ENCODE assay signal across 8 cellular contexts in the genomic region with DNA sequence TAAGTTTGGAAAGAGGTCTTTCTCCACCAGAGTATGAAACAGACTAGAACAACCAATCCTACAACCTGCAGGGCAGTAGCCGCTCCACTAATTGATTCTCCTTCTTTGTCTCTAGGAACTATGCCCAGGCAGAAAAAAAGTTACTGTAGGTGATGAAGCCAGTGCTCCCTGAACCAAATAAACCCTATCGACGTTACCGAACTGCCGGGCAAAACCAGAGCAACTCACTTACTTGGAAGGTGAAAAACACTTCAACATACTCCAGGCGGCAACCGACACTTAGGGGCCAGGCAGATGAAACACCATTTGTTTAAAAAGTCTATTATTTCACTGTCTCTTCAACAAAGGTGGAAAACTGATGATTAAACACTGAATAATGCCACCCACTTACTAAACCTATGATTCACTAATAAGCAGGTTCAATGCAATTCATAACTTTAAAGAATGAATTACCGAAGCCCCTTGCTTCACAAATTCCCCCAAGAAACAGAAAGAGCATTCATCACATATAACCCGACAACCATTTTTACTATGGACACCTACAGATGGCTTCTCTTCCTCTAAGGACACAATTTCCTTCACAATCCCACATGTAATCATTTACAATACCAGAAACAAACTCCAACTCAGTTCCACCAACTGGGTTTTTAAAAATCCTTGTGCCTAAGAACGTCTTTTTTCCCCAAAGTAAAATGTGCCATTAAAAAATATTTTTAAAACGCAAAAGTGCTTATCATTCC. TPM values are rescaled to one million over a fixed set of nuclear protein-coding genes. Genes with fewer than 3 reads are reported as not detected.
DNase-seq lines count a peak whose midpoint lies in the region; ATAC-seq and TF ChIP-seq lines count a peak whose summit lies in the region.

No MANE protein-coding gene starts in this region.

- H3K9me3 ChIP-seq in HUES64 (ENCODE audit: insufficient read depth, low read depth, low read length): no peaks in the 10 kb centered on the region

- H3K4me1 ChIP-seq in HUES64 (ENCODE audit: insufficient read depth, low read length): peaks cover 54% of the 10 kb centered on the region

- H3K36me3 ChIP-seq in HUES64 (ENCODE audit: insufficient read depth, low read length): no peaks in the 10 kb centered on the region

- DNase-seq in AG10803 (ENCODE audit: low read depth) (no peak), fibroblast of villous mesenchyme (ENCODE audit: low read depth) (peak; percentile 36), retina (peak; percentile 48), GM13976 (ENCODE audit: low spot score) (no peak), CD1c-positive myeloid dendritic cell (ENCODE audit: extremely low spot score) (no peak)
- peak; percentile 34 for DNase-seq in activated CD8-positive, alpha-beta memory T cell treated with anti-CD3 and anti-CD28 coated beads, Interleukin-2, amount 50 U/mL, for 4 hours

- in situ Hi-C loops in GM13976 (cut with MboI; ENCODE audit: low sequenced_read_pairs, unreplicated experiment): no loop called here

- peak overlapping the region; percentile 79 for H3K9ac ChIP-seq in HUES64 (ENCODE audit: low read depth, low read length)

- ATAC-seq in GM19463 (IDR thresholded peaks at IDR 0.05; ENCODE audit: unreplicated experiment): no peak

- H3K27me3 ChIP-seq in HUES64 (ENCODE audit: insufficient read depth, low read length): peaks cover 35% of the 10 kb centered on the region

- WGBS in HUES64: 5% methylated on average over 11 of the region's 11 CpGs

- no peak overlapping the region for H3K27ac ChIP-seq in HUES64 (ENCODE audit: low read depth, low read length)

- TF ChIP-seq CTCF in AG10803 (conservative IDR thresholded peaks at IDR 0.05; ENCODE audit: low read length): no peak
- no peak for TF ChIP-seq CTCF in fibroblast of villous mesenchyme (IDR thresholded peaks at IDR 0.05; ENCODE audit: insufficient read depth, low read depth, low read length)
- no peak for TF ChIP-seq CTCF in GM13976 (IDR thresholded peaks at IDR 0.05; ENCODE audit: borderline replicate concordance, control extremely low read depth, extremely low read depth, insufficient read depth, missing control alignments)

- peak overlapping the region; percentile 68 for H3K4me3 ChIP-seq in AG10803 (ENCODE audit: low read length)
- H3K4me3 ChIP-seq in HUES64 (ENCODE audit: low read length): peak overlapping the region; percentile 85
- peak overlapping the region; percentile 83 for H3K4me3 ChIP-seq in fibroblast of villous mesenchyme (ENCODE audit: low read depth, low read length)

RNA-seq across cellular contexts. Expression of a gene that starts 1.5 kb away (rescaled TPM):
- polyA plus RNA-seq in HUES64 (2013, experiment 1 of 2): 20.2 TPM
- 26.4 TPM for polyA plus RNA-seq in HUES64 (2013, experiment 2 of 2)
- total RNA-seq in fibroblast of villous mesenchyme: 46.1 and 56.6 TPM in 2 replicates

Comparison
In these comparisons a context has a peak if more than half of its experiments do, and no peak if none do; other contexts are left out.
1. DNase-seq: peak in activated CD8-positive, alpha-beta memory T cell treated with anti-CD3 and anti-CD28 coated beads, Interleukin-2, amount 50 U/mL, for 4 hours (single experiment), fibroblast of villous mesenchyme (single experiment) and retina (single experiment); none in AG10803 (single experiment), GM13976 (single experiment) and CD1c-positive myeloid dendritic cell (single experiment).
2. Peak in every context shown above with its lines, with median percentiles within 50 percentile points of each other: H3K4me3 ChIP-seq.